Comparison of ENCODE assay signal across 32 cellular contexts in genomic region chr12:33429468-33429867, GRCh38. TPM values are rescaled to one million over a fixed set of nuclear protein-coding genes. Genes with fewer than 3 reads are reported as not detected.
"Had no signal": no experiment of that assay in that cellular context is flagged by ENCODE, and none has a peak within 500 bp of the region (broad histone marks: within the 10 kb centered on the region; RNA-seq: fewer than 3 reads in every experiment).

No MANE protein-coding gene starts in this region.

- H3K27ac ChIP-seq: colonic mucosa, epithelial cell of prostate, esophagus squamous epithelium, gastrocnemius medialis, heart right ventricle, left lung, lower lobe of right lung had no signal

- DNase-seq: colonic mucosa; cortex of kidney; effector CD8-positive, alpha-beta T cell; effector memory CD8-positive, alpha-beta T cell; endodermal cell; erythroblast; esophagus squamous epithelium; foreskin fibroblast; foreskin melanocyte; gastrocnemius medialis; glutamatergic neuron; head of caudate nucleus; heart right ventricle; hippocampal formation; left cardiac atrium; left lung; left ventricle myocardium superior; lower lobe of right lung; mesenchymal stem cell; mucosa of descending colon; naive B cell had no signal

- H3K36me3 ChIP-seq: colonic mucosa, esophagus squamous epithelium, gastrocnemius medialis, heart right ventricle, left lung, lower lobe of right lung had no signal

- H3K27me3 ChIP-seq: colonic mucosa, esophagus squamous epithelium, gastrocnemius medialis, heart right ventricle, left lung had no signal

- ATAC-seq: effector memory CD8-positive, alpha-beta T cell; esophagus mucosa; gastrocnemius medialis; heart right ventricle; left cardiac atrium; left lung; left ventricle myocardium superior; lower lobe of right lung; mucosa of descending colon had no signal

- H3K4me3 ChIP-seq: colonic mucosa, esophagus squamous epithelium, gastrocnemius medialis, heart right ventricle, left lung, lower lobe of right lung, mucosa of descending colon had no signal

- H3K4me1 ChIP-seq: colonic mucosa, esophagus squamous epithelium, gastrocnemius medialis, heart right ventricle, left lung, lower lobe of right lung had no signal

- FAIRE-seq: endometrium, islet of Langerhans, keratinocyte had no signal

- H3K9me3 ChIP-seq: colonic mucosa, esophagus squamous epithelium, gastrocnemius medialis, heart right ventricle, left lung, lower lobe of right lung, mucosa of descending colon had no signal

RNA-seq across cellular contexts. Expression of gene SYT10, which starts 10.2 kb away (rescaled TPM):
- total RNA-seq: dermis microvascular lymphatic vessel endothelial cell, esophagus mucosa, esophagus squamous epithelium, gastrocnemius medialis, glomerular endothelial cell, heart right ventricle, kidney epithelial cell, left lung, left ventricle myocardium superior, lung microvascular endothelial cell, mesenteric fat pad, myocyte had no signal
- polyA plus RNA-seq: heart right ventricle, keratinocyte had no signal
